12 cellular contexts compared by ENCODE assay signal in the genomic region with DNA sequence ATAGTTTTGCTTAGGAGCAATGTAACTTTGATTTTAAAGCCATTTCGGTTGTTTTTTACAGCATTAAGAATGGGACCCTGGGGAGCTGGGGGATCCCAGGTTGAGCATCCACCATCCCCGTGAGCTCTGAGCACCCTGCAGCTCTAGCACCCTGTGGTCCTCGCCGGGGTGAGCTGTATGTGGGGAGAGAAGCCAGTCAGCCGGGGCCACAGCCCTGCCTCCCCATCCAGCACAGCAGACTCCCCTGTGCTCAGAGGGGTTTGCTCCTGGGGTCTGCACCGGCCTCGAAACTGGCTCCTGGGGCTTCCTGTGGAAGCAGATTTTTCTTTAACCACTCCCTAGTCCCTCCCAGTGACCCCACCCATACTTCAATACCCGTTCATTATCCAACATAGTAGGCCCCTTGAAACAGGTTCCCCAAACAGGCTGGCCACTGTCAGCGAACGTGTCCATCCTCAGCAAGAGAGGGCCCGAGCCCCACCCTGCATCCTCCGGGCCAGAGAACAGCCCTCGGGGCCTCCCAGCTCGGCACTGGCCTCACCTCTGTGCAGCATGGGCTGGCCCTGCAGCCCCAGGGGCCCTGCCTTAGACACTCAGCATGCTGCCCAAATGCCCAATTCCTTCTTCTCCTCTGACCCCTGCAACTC. TPM values are rescaled to one million over a fixed set of nuclear protein-coding genes. Genes with fewer than 3 reads are reported as not detected.
DNase-seq lines count a peak whose midpoint lies in the region; ATAC-seq and TF ChIP-seq lines count a peak whose summit lies in the region.
"Had no signal": no experiment of that assay in that cellular context is flagged by ENCODE, and none has a peak within 500 bp of the region (broad histone marks: within the 10 kb centered on the region; RNA-seq: fewer than 3 reads in every experiment).

No MANE protein-coding gene starts in this region.

- CTCF ChIA-PET in activated CD4-positive, alpha-beta T cell treated with anti-CD3 and anti-CD28 coated beads for 36 hours (lab: Charles Lee), result interaction anchor here (1.6 kb wide), 1 partner anchor 9 kb away, joined by 4 read pairs; no protein-coding TSS in a partner anchor

- no peaks in the 10 kb centered on the region for H3K9me3 Mint-ChIP-seq in activated CD4-positive, alpha-beta T cell treated with anti-CD3 and anti-CD28 coated beads for 36 hours (ENCODE audit: low read depth)
- no peaks in the 10 kb centered on the region for H3K9me3 Mint-ChIP-seq in activated T-cell treated with anti-CD3 and anti-CD28 coated beads, Interleukin-2, amount 50 U/mL, for 72 hours

- H3K27ac ChIP-seq in muscle layer of duodenum (ENCODE audit: low read length) (peak overlapping the region; percentile 84), tibial artery (peak overlapping the region; percentile 75 to 81)
- H3K27ac ChIP-seq: cardiac muscle cell had no signal

- no peaks in the 10 kb centered on the region for H3K27me3 ChIP-seq in MG63
- H3K27me3 ChIP-seq in muscle layer of duodenum (ENCODE audit: low read depth, low read length), result no peaks in the 10 kb centered on the region
- no peaks in the 10 kb centered on the region for H3K27me3 ChIP-seq in tibial artery
- H3K27me3 ChIP-seq: cardiac muscle cell had no signal

- no peaks in the 10 kb centered on the region for H3K9me3 ChIP-seq in MG63
- H3K9me3 ChIP-seq in muscle layer of duodenum (ENCODE audit: control insufficient read depth in 1 of 2, low read length in 2 of 2), result no peaks in the 10 kb centered on the region
- no peaks in the 10 kb centered on the region for H3K9me3 ChIP-seq in tibial artery

- H3K4me1 Mint-ChIP-seq in activated CD4-positive, alpha-beta T cell treated with anti-CD3 and anti-CD28 coated beads for 36 hours, result peaks cover 4% of the 10 kb centered on the region
- peaks cover 6% of the 10 kb centered on the region for H3K4me1 Mint-ChIP-seq in activated T-cell treated with anti-CD3 and anti-CD28 coated beads, Interleukin-2, amount 50 U/mL, for 72 hours (ENCODE audit: low read depth)

- DNase-seq in MG63 (peak; percentile 39), fibroblast of the aortic adventitia (ENCODE audit: low read depth) (no peak), tibial artery (peak in 1 of 2 donors; percentile 79)
- DNase-seq in activated CD4-positive, alpha-beta T cell treated with anti-CD3 and anti-CD28 coated beads for 36 hours, result no peak
- no peak for DNase-seq in activated T-cell treated with anti-CD3 and anti-CD28 coated beads, Interleukin-2, amount 50 U/mL, for 1 hour
- no peak for DNase-seq in activated T-cell treated with anti-CD3 and anti-CD28 coated beads, Interleukin-2, amount 50 U/mL, for 72 hours
- DNase-seq: COR-L47, NCI-H446 treated with DMSO at 0.1 percent for 48 hours, RPMI8226 had no signal

- no peak overlapping the region for H3K4me3 Mint-ChIP-seq in activated CD4-positive, alpha-beta T cell treated with anti-CD3 and anti-CD28 coated beads for 36 hours
- no peak overlapping the region for H3K4me3 Mint-ChIP-seq in activated T-cell treated with anti-CD3 and anti-CD28 coated beads, Interleukin-2, amount 50 U/mL, for 72 hours

- peaks cover 51% of the 10 kb centered on the region for H3K36me3 ChIP-seq in MG63
- H3K36me3 ChIP-seq in muscle layer of duodenum (ENCODE audit: control insufficient read depth in 1 of 2, insufficient read depth in 2 of 2, low read length in 2 of 2), result peaks cover 0 to 11% of the 10 kb centered on the region in 2 donors
- no peaks in the 10 kb centered on the region for H3K36me3 ChIP-seq in tibial artery
- H3K36me3 ChIP-seq: cardiac muscle cell had no signal

- ATAC-seq in activated CD4-positive, alpha-beta T cell treated with anti-CD3 and anti-CD28 coated beads for 36 hours, result no peak
- no peak for ATAC-seq in activated T-cell treated with anti-CD3 and anti-CD28 coated beads, Interleukin-2, amount 50 U/mL, for 72 hours (replicated peaks in 1 of 2)
- ATAC-seq in GM18873 (IDR thresholded peaks at IDR 0.05; ENCODE audit: low FRiP score, unreplicated experiment), result no peak

- POLR2A ChIA-PET in activated CD4-positive, alpha-beta T cell treated with anti-CD3 and anti-CD28 coated beads for 36 hours (lab: Charles Lee), result no interaction called here

- intact Hi-C loops in tibial artery (cut with DNase I; ENCODE audit: low total_unique reads), result no loop called here
- intact Hi-C loops in activated CD4-positive, alpha-beta T cell treated with anti-CD3 and anti-CD28 coated beads for 36 hours (cut with DNase I, micrococcal nuclease), result no loop called here

- H3K36me3 Mint-ChIP-seq in activated CD4-positive, alpha-beta T cell treated with anti-CD3 and anti-CD28 coated beads for 36 hours (ENCODE audit: low read depth), result peaks cover 14% of the 10 kb centered on the region
- no peaks in the 10 kb centered on the region for H3K36me3 Mint-ChIP-seq in activated T-cell treated with anti-CD3 and anti-CD28 coated beads, Interleukin-2, amount 50 U/mL, for 72 hours (ENCODE audit: insufficient read depth in 2 of 2)

- H3K27ac Mint-ChIP-seq in activated CD4-positive, alpha-beta T cell treated with anti-CD3 and anti-CD28 coated beads for 36 hours, result no peak overlapping the region
- no peak overlapping the region for H3K27ac Mint-ChIP-seq in activated T-cell treated with anti-CD3 and anti-CD28 coated beads, Interleukin-2, amount 50 U/mL, for 72 hours

- peak overlapping the region; percentile 97 for H3K4me3 ChIP-seq in MG63
- H3K4me3 ChIP-seq in fibroblast of the aortic adventitia (ENCODE audit: low read depth, low read length), result peak overlapping the region; percentile 96
- H3K4me3 ChIP-seq in muscle layer of duodenum (ENCODE audit: low read depth in 1 of 2, low read length in 2 of 2), result peak overlapping the region; percentile 79 to 84
- H3K4me3 ChIP-seq in tibial artery, result peak overlapping the region; percentile 52 to 58
- H3K4me3 ChIP-seq: cardiac muscle cell had no signal

- H3K4me1 ChIP-seq in muscle layer of duodenum (ENCODE audit: control insufficient read depth in 1 of 2, insufficient read depth in 2 of 2, low read length in 2 of 2), result peaks cover under 1 to 6% of the 10 kb centered on the region in 2 donors
- peaks cover 0 to 55% (median 17%) of the 10 kb centered on the region in 4 donors for H3K4me1 ChIP-seq in tibial artery

- no peaks in the 10 kb centered on the region for H3K27me3 Mint-ChIP-seq in activated CD4-positive, alpha-beta T cell treated with anti-CD3 and anti-CD28 coated beads for 36 hours
- no peaks in the 10 kb centered on the region for H3K27me3 Mint-ChIP-seq in activated T-cell treated with anti-CD3 and anti-CD28 coated beads, Interleukin-2, amount 50 U/mL, for 72 hours (ENCODE audit: low read depth)

- no peak for TF ChIP-seq CTCF in fibroblast of the aortic adventitia (IDR thresholded peaks at IDR 0.05; ENCODE audit: insufficient read depth, low read length)
- TF ChIP-seq CTCF in tibial artery (IDR thresholded peaks at IDR 0.05), result no peak

RNA-seq across cellular contexts. Expression of gene COL6A3, which starts 1.2 kb away (rescaled TPM):
- total RNA-seq in MG63 (2014; rRNA removed; shearing (Covaris generic); ENCODE audit: low replicate concordance), result 465 and 564 TPM in 2 replicates
- 1,372 and 1,478 TPM in 2 replicates for total RNA-seq in fibroblast of the aortic adventitia (ENCODE audit: low replicate concordance)
- 10 to 100 TPM; 29.9 to 36.4 TPM for total RNA-seq in activated CD4-positive, alpha-beta T cell treated with anti-CD3 and anti-CD28 coated beads for 36 hours
- 10 to 100 TPM; 12.0 to 17.3 TPM for total RNA-seq in activated T-cell treated with anti-CD3 and anti-CD28 coated beads, Interleukin-2, amount 50 U/mL, for 72 hours

Comparison
In these comparisons a context has a peak if more than half of its experiments do, and no peak if none do; other contexts are left out.
1. RNA of gene COL6A3, which starts 1.2 kb away (total RNA-seq): 1,372 to 1,478 TPM in fibroblast of the aortic adventitia and 465 to 564 TPM in MG63; 29.9 to 36.4 TPM in activated CD4-positive, alpha-beta T cell treated with anti-CD3 and anti-CD28 coated beads for 36 hours and 12.0 to 17.3 TPM in activated T-cell treated with anti-CD3 and anti-CD28 coated beads, Interleukin-2, amount 50 U/mL, for 72 hours; every median in the first group is over 10 times any median in the second.
2. Peak in every context shown above with its lines, with median percentiles within 50 percentile points of each other: H3K4me3 ChIP-seq.